13 cellular contexts compared by ENCODE assay signal in the genomic region with DNA sequence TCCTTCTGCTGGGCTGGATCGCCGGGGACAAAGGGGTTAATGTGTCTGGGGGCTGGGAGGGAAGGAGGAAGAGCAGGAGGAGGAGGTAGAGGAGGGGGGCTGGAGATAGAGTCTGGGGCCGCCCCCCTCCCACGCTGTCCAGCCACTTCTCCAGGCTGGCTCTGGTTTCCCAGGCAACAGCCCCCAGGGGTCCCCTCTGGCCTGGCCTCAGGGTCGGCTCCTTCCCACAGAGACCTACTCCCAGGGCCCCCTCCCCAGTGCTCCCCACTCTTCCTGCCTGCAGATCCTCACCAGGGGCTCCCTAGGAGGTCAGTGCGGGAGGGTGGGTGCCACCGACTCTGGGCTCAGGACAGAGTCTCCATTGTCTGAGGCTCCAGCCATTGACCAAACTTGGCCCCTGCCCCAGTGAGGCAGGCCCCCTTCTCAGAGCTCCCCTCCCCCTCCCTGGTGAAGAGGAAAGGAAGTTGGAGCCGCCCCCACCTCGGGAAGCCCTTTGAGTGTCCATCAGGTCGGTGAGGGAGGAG. TPM values are rescaled to one million over a fixed set of nuclear protein-coding genes. Genes with fewer than 3 reads are reported as not detected.
A peak's percentile ranks its signal among the peaks of the same experiment; 100 is the strongest.
DNase-seq lines count a peak whose midpoint lies in the region; ATAC-seq and TF ChIP-seq lines count a peak whose summit lies in the region.
"Had no signal": no experiment of that assay in that cellular context is flagged by ENCODE, and none has a peak within 500 bp of the region (broad histone marks: within the 10 kb centered on the region; RNA-seq: fewer than 3 reads in every experiment).

No MANE protein-coding gene starts in this region.

- no peak for TF ChIP-seq POLR2A in esophagus muscularis mucosa (IDR thresholded peaks at IDR 0.05; ENCODE audit: low read depth)

- peaks cover 83% of the 10 kb centered on the region for H3K4me1 Mint-ChIP-seq in WTC11
- no peaks in the 10 kb centered on the region for H3K4me1 Mint-ChIP-seq in activated T-cell treated with anti-CD3 and anti-CD28 coated beads, Interleukin-2, amount 50 U/mL, for 72 hours (ENCODE audit: low read depth)
- H3K4me1 Mint-ChIP-seq: memory B cell, T-cell had no signal

- DNase-seq in WTC11 (ENCODE audit: low spot score) (peak; percentile 48), esophagus muscularis mucosa (ENCODE audit: extremely low spot score) (no peak), thoracic aorta (ENCODE audit: low spot score) (no peak), GM10266 (ENCODE audit: extremely low spot score) (no peak)
- DNase-seq in activated T-cell treated with anti-CD3 and anti-CD28 coated beads, Interleukin-2, amount 50 U/mL, for 72 hours, result no peak
- DNase-seq: activated CD4-positive, alpha-beta T cell treated with anti-CD3 and anti-CD28 coated beads for 1 hour; CD8-positive, alpha-beta memory T cell; Peyer's patch; stimulated activated naive CD8-positive, alpha-beta T cell treated with anti-CD3 and anti-CD28 coated beads, Interleukin-15, Interleukin-2, amounts not matched to agents 100 U/mL and 50 U/mL, for 24 hours; T-cell had no signal

- POLR2A ChIA-PET in WTC11 (lab: Charles Lee), result interaction anchor here (1.3 to 3.6 kb wide), 5 partner anchors 12 to 53 kb away, joined by 3 to 14 read pairs (median 4); no protein-coding TSS in a partner anchor

- ATAC-seq in WTC11 (peak; percentile 15), thoracic aorta (ENCODE audit: insufficient number of reproducible peaks, low FRiP score, low read depth) (no peak), HG02852 (IDR thresholded peaks at IDR 0.05; ENCODE audit: unreplicated experiment) (no peak)
- ATAC-seq in activated T-cell treated with anti-CD3 and anti-CD28 coated beads, Interleukin-2, amount 50 U/mL, for 72 hours (replicated peaks in 1 of 2), result no peak
- ATAC-seq: stimulated activated naive CD8-positive, alpha-beta T cell treated with anti-CD3 and anti-CD28 coated beads, Interleukin-15, Interleukin-2, amounts not matched to agents 100 U/mL and 50 U/mL, for 24 hours; T-cell had no signal

- no peak overlapping the region; the same call in 1 of the 2 replicates for H3K27ac Mint-ChIP-seq in WTC11
- no peak overlapping the region for H3K27ac Mint-ChIP-seq in activated T-cell treated with anti-CD3 and anti-CD28 coated beads, Interleukin-2, amount 50 U/mL, for 72 hours
- H3K27ac Mint-ChIP-seq: CD8-positive, alpha-beta memory T cell; memory B cell; T-cell had no signal

- peaks cover 70 to 100% (median 98%) of the 10 kb centered on the region in 4 donors for H3K4me1 ChIP-seq in esophagus muscularis mucosa
- H3K4me1 ChIP-seq in muscle layer of colon (ENCODE audit: insufficient read depth, low read length), result peaks cover 56% of the 10 kb centered on the region
- H3K4me1 ChIP-seq in thoracic aorta (ENCODE audit: control insufficient read depth in 1 of 2, low read depth in 2 of 2), result peaks cover 61 to 98% of the 10 kb centered on the region in 2 donors

- H3K4me3 ChIP-seq in esophagus muscularis mucosa (no peak overlapping the region), muscle layer of colon (ENCODE audit: low read depth in 1 of 2, low read length in 2 of 2) (no peak overlapping the region), thoracic aorta (no peak overlapping the region)
- H3K4me3 ChIP-seq: Peyer's patch had no signal

- H3K9me3 ChIP-seq in esophagus muscularis mucosa (no peaks in the 10 kb centered on the region), muscle layer of colon (ENCODE audit: low read length) (no peaks in the 10 kb centered on the region), thoracic aorta (no peaks in the 10 kb centered on the region)
- H3K9me3 ChIP-seq: Peyer's patch had no signal

- no peak overlapping the region for H3K9ac ChIP-seq in muscle layer of colon (ENCODE audit: low read length)

- no peak for TF ChIP-seq EP300 in esophagus muscularis mucosa (IDR thresholded peaks at IDR 0.05)

- H3K36me3 ChIP-seq in esophagus muscularis mucosa (no peaks in the 10 kb centered on the region), muscle layer of colon (ENCODE audit: insufficient read depth, low read length) (no peaks in the 10 kb centered on the region), thoracic aorta (no peaks in the 10 kb centered on the region)
- H3K36me3 ChIP-seq: Peyer's patch had no signal

- CTCF ChIA-PET in WTC11 (lab: Charles Lee), result interaction anchor here (0.8 to 7.9 kb wide), 34 partner anchors 9 to 199 kb away, joined by 3 to 253 read pairs (median 8); partner anchors contain the start of gene ARHGEF10L

- peak overlapping the region; percentile 92 to 98 (median 96) for H3K27ac ChIP-seq in esophagus muscularis mucosa (replicated peaks in 1 of 4)
- H3K27ac ChIP-seq in muscle layer of colon (ENCODE audit: low read depth, low read length), result peak overlapping the region; percentile 7
- peak overlapping the region; percentile 89 to 99 for H3K27ac ChIP-seq in thoracic aorta

- H3K36me3 Mint-ChIP-seq in WTC11, result no peaks in the 10 kb centered on the region
- H3K36me3 Mint-ChIP-seq in activated T-cell treated with anti-CD3 and anti-CD28 coated beads, Interleukin-2, amount 50 U/mL, for 72 hours (ENCODE audit: insufficient read depth in 2 of 2), result no peaks in the 10 kb centered on the region
- H3K36me3 Mint-ChIP-seq: CD8-positive, alpha-beta memory T cell; T-cell had no signal

- no peaks in the 10 kb centered on the region for H3K27me3 Mint-ChIP-seq in WTC11 (ENCODE audit: low read depth)
- no peaks in the 10 kb centered on the region for H3K27me3 Mint-ChIP-seq in activated T-cell treated with anti-CD3 and anti-CD28 coated beads, Interleukin-2, amount 50 U/mL, for 72 hours (ENCODE audit: low read depth)

- intact Hi-C loops in esophagus muscularis mucosa (cut with DNase I), result loop anchor here (5.0 kb wide), 1 partner anchor 49 kb away; no protein-coding TSS in a partner anchor

- no peaks in the 10 kb centered on the region for H3K9me3 Mint-ChIP-seq in WTC11
- no peaks in the 10 kb centered on the region for H3K9me3 Mint-ChIP-seq in activated T-cell treated with anti-CD3 and anti-CD28 coated beads, Interleukin-2, amount 50 U/mL, for 72 hours
- H3K9me3 Mint-ChIP-seq: CD8-positive, alpha-beta memory T cell; memory B cell; T-cell had no signal

- TF ChIP-seq CTCF in WTC11 (IDR thresholded peaks at IDR 0.05) (no peak), esophagus muscularis mucosa (IDR thresholded peaks at IDR 0.05) (no peak), thoracic aorta (IDR thresholded peaks at IDR 0.05) (no peak), GM10266 (IDR thresholded peaks at IDR 0.05; ENCODE audit: control insufficient read depth, insufficient read depth, low read depth, missing control alignments) (no peak)

- 51% methylated on average over 6 of the region's 10 CpGs for WGBS in esophagus muscularis mucosa

- peak overlapping the region; percentile 47; the same call in 1 of the 2 replicates for H3K4me3 Mint-ChIP-seq in WTC11
- H3K4me3 Mint-ChIP-seq in activated T-cell treated with anti-CD3 and anti-CD28 coated beads, Interleukin-2, amount 50 U/mL, for 72 hours, result no peak overlapping the region
- H3K4me3 Mint-ChIP-seq: CD8-positive, alpha-beta memory T cell; memory B cell; T-cell had no signal

- H3K27me3 ChIP-seq in esophagus muscularis mucosa (no peaks in the 10 kb centered on the region), muscle layer of colon (ENCODE audit: control insufficient read depth in 1 of 2, insufficient read depth in 2 of 2, low read length in 2 of 2) (no peaks in the 10 kb centered on the region), thoracic aorta (replicated peaks; ENCODE audit: insufficient read depth) (no peaks in the 10 kb centered on the region)
- H3K27me3 ChIP-seq: Peyer's patch had no signal

TF ChIP-seq in WTC11, 78 proteins besides CTCF, POLR2A, EP300 and RAD21:
- no peak for TF ChIP-seq ZNF219 (CRISPR knock-in tag; IDR thresholded peaks at IDR 0.05; ENCODE audit: borderline replicate concordance)
- TF ChIP-seq CREM (CRISPR knock-in tag; IDR thresholded peaks at IDR 0.05), result no peak
- TF ChIP-seq NFATC4 (CRISPR knock-in tag; IDR thresholded peaks at IDR 0.05), result no peak
- TF ChIP-seq ZNF423 (CRISPR knock-in tag; IDR thresholded peaks at IDR 0.05), result peak; percentile 90
- no peak for TF ChIP-seq ZNF671 (CRISPR knock-in tag; IDR thresholded peaks at IDR 0.05)
- TF ChIP-seq FOXK1 (CRISPR knock-in tag; IDR thresholded peaks at IDR 0.05), result 0 out of 2 replicates have a peak, but pooled peaks have one; percentile 20
TF ChIP-seq in WTC11: peak in this region for 2.

RNA-seq across cellular contexts. Expression of gene ARHGEF10L, which starts 34.1 kb away (rescaled TPM):
- total RNA-seq in WTC11 (2021) (32.4 to 34.6 TPM (median 34.4 TPM) in 3 replicates), esophagus muscularis mucosa (10 to 100 TPM; 46.6 to 93.0 (median 66.9) TPM), thoracic aorta (100 to 1,000 TPM; 226 to 301 TPM)
- not detected for total RNA-seq in activated T-cell treated with anti-CD3 and anti-CD28 coated beads, Interleukin-2, amount 50 U/mL, for 72 hours

Comparison
In these comparisons a context has a peak if more than half of its experiments do, and no peak if none do; other contexts are left out.
1. H3K27ac ChIP-seq: peak in every context shown above with its lines; median percentile 96 in esophagus muscularis mucosa; 94 in thoracic aorta; 7 in muscle layer of colon.
2. RNA of gene ARHGEF10L, which starts 34.1 kb away (total RNA-seq): 226 to 301 TPM in thoracic aorta, 46.6 to 93.0 TPM in esophagus muscularis mucosa and 32.4 to 34.6 TPM in WTC11; not detected in activated T-cell treated with anti-CD3 and anti-CD28 coated beads, Interleukin-2, amount 50 U/mL, for 72 hours; every median in the first group is over 10 times any median in the second.